In genomic region chr3:100737334-100737733, GRCh38 we compare ENCODE assay signal across 1 cellular context.
TF ChIP-seq lines count a peak whose summit lies in the region.

No MANE protein-coding gene starts in this region.

TF ChIP-seq in HCT116, 20 proteins besides CTCF, POLR2A, EP300 and RAD21 (continued from another document):
- TF ChIP-seq REST (IDR thresholded peaks at IDR 0.05; ENCODE audit: low read depth) (no peak), ATF3 (IDR thresholded peaks at IDR 0.05) (no peak), MAX (IDR thresholded peaks at IDR 0.05) (no peak), TCF7L2 (IDR thresholded peaks at IDR 0.05; ENCODE audit: borderline replicate concordance, extremely low read depth, insufficient read depth, insufficient read length) (no peak), ZBTB33 (IDR thresholded peaks at IDR 0.05; ENCODE audit: extremely low read depth, insufficient replicate concordance, low read length) (no peak), EZH2 (IDR thresholded peaks at IDR 0.05) (no peak), POLR2AphosphoS5 (IDR thresholded peaks at IDR 0.05; ENCODE audit: low read depth, low read length) (no peak), SP1 (IDR thresholded peaks at IDR 0.05; ENCODE audit: low read depth) (no peak), ELF1 (IDR thresholded peaks at IDR 0.05; ENCODE audit: borderline replicate concordance, low read depth) (no peak)
